Comparison of ENCODE assay signal across 1 cellular context in genomic region chr9:35102465-35102768, GRCh38.
TF ChIP-seq lines count a peak whose summit lies in the region.

No MANE protein-coding gene starts in this region.

TF ChIP-seq in SK-N-SH, 30 proteins besides CTCF, POLR2A, EP300 and RAD21 (continued from another document):
- TF ChIP-seq, protein P1, sequence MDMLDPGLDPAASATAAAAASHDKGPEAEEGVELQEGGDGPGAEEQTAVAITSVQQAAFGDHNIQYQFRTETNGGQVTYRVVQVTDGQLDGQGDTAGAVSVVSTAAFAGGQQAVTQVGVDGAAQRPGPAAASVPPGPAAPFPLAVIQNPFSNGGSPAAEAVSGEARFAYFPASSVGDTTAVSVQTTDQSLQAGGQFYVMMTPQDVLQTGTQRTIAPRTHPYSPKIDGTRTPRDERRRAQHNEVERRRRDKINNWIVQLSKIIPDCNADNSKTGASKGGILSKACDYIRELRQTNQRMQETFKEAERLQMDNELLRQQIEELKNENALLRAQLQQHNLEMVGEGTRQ (IDR thresholded peaks at IDR 0.05; ENCODE audit: borderline replicate concordance, low read depth, low read length), result no peak
- no peak for TF ChIP-seq MAX (IDR thresholded peaks at IDR 0.05; ENCODE audit: low read depth)
- TF ChIP-seq GATA2 (CRISPR knock-in tag; IDR thresholded peaks at IDR 0.05), result no peak
- no peak for TF ChIP-seq RFX5 (IDR thresholded peaks at IDR 0.05; ENCODE audit: low read length)
- TF ChIP-seq JUND (IDR thresholded peaks at IDR 0.05), result no peak
- no peak for TF ChIP-seq SMC3 (IDR thresholded peaks at IDR 0.05; ENCODE audit: low read depth, low read length)
- TF ChIP-seq, protein P2, sequence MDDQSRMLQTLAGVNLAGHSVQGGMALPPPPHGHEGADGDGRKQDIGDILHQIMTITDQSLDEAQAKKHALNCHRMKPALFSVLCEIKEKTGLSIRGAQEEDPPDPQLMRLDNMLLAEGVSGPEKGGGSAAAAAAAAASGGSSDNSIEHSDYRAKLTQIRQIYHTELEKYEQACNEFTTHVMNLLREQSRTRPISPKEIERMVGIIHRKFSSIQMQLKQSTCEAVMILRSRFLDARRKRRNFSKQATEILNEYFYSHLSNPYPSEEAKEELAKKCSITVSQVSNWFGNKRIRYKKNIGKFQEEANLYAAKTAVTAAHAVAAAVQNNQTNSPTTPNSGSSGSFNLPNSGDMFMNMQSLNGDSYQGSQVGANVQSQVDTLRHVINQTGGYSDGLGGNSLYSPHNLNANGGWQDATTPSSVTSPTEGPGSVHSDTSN (IDR thresholded peaks at IDR 0.05), result no peak
